In genomic region chrX:139448996-139449395, GRCh38 we compare ENCODE assay signal across 35 cellular contexts.
A peak's percentile ranks its signal among the peaks of the same experiment; 100 is the strongest.
DNase-seq lines count a peak whose midpoint lies in the region; FAIRE-seq and TF ChIP-seq lines count a peak whose summit lies in the region.
"Had no signal": no experiment of that assay in that cellular context is flagged by ENCODE, and none has a peak within 500 bp of the region (broad histone marks: within the 10 kb centered on the region; RNA-seq: fewer than 3 reads in every experiment).

No MANE protein-coding gene starts in this region.

- no peak for TF ChIP-seq CTCF in MCF 10A (IDR thresholded peaks at IDR 0.05; ENCODE audit: unreplicated experiment)
- no peak for TF ChIP-seq CTCF in mammary epithelial cell (conservative IDR thresholded peaks at IDR 0.05 in 1 of 2, IDR thresholded peaks at IDR 0.05 in 1 of 2; ENCODE audit: extremely low read depth in 1 of 2, insufficient read depth in 1 of 2, low read depth in 1 of 2, low read length in 2 of 2)
- TF ChIP-seq CTCF in astrocyte (IDR thresholded peaks at IDR 0.05; ENCODE audit: insufficient read depth, low read depth, low read length): no peak
- TF ChIP-seq CTCF in foreskin fibroblast (IDR thresholded peaks at IDR 0.05; ENCODE audit: low read depth, low read length): no peak
- no peak for TF ChIP-seq CTCF in chondrocyte (IDR thresholded peaks at IDR 0.05)

- H3K9ac ChIP-seq in mammary epithelial cell (ENCODE audit: insufficient read depth, low read length) (no peak overlapping the region), astrocyte (ENCODE audit: low read length) (no peak overlapping the region)

- H3K36me3 Mint-ChIP-seq in MCF 10A (ENCODE audit: insufficient read depth, unreplicated experiment) (no peaks in the 10 kb centered on the region), astrocyte (ENCODE audit: low read depth, unreplicated experiment) (no peaks in the 10 kb centered on the region), chondrocyte (ENCODE audit: low read depth) (no peaks in the 10 kb centered on the region)
- H3K36me3 Mint-ChIP-seq: activated naive CD4-positive, alpha-beta T cell treated with anti-CD3 and anti-CD28 coated beads, Interleukin-2, amount 50 U/mL, for 72 hours; stimulated activated naive B cell treated with anti-CD40 and anti-IgM and Interleukin-4, amounts not matched to agents 10 μg/mL and 1 μg/mL and 100 μg/mL, for 72 hours; type B pancreatic cell; WTC11 had no signal

- DNase-seq in MCF 10A (ENCODE audit: unreplicated experiment) (peak; percentile 27), mammary epithelial cell (no peak), astrocyte (ENCODE audit: low read depth) (peak; percentile 33), foreskin fibroblast (peak; percentile 1 to 14), GM19240 (ENCODE audit: insufficient read length, low spot score) (no peak), chondrocyte (ENCODE audit: low spot score) (no peak), NCI-H187 (lab: John Stamatoyannopoulos, UW) (no peak), NCI-H524 treated with DMSO at 0.1 percent for 48 hours (lab: John Stamatoyannopoulos, UW) (no peak)
- DNase-seq: activated CD4-positive, alpha-beta T cell treated with anti-CD3 and anti-CD28 coated beads, Interleukin-2, amount 10 ng/mL, durations not matched to agents 7 days and 5 days; amygdala; CD4-positive, alpha-beta T cell; cortex of kidney; effector memory CD4-positive, alpha-beta T cell; erythroblast; KG1; mucosa of descending colon; NCI-H1436; NCI-H2081 treated with DMSO at 0.1 percent for 48 hours; NCI-H226; NCI-H69; ovary; stimulated activated naive B cell treated with anti-CD40 and anti-IgM and Interleukin-4, amounts not matched to agents 10 μg/mL and 1 μg/mL and 100 μg/mL, for 72 hours; substantia nigra had no signal

- peaks cover 12% of the 10 kb centered on the region for H3K9me3 Mint-ChIP-seq in MCF 10A (ENCODE audit: unreplicated experiment)
- H3K9me3 Mint-ChIP-seq in astrocyte (ENCODE audit: unreplicated experiment): no peaks in the 10 kb centered on the region
- peaks cover 24% of the 10 kb centered on the region for H3K9me3 Mint-ChIP-seq in chondrocyte (ENCODE audit: low read depth)
- H3K9me3 Mint-ChIP-seq: activated CD4-positive, alpha-beta T cell treated with anti-CD3 and anti-CD28 coated beads, Interleukin-2, amount 10 ng/mL, durations not matched to agents 7 days and 5 days; activated naive CD4-positive, alpha-beta T cell treated with anti-CD3 and anti-CD28 coated beads, Interleukin-2, amount 50 U/mL, for 72 hours had no signal

- H2AFZ ChIP-seq in mammary epithelial cell (ENCODE audit: low read depth, low read length) (no peak overlapping the region), astrocyte (ENCODE audit: low read depth, low read length) (no peak overlapping the region)

- no peaks in the 10 kb centered on the region for H3K79me2 ChIP-seq in mammary epithelial cell (ENCODE audit: insufficient read depth, low read length)
- no peaks in the 10 kb centered on the region for H3K79me2 ChIP-seq in astrocyte (ENCODE audit: insufficient read depth, low read length)

- H4K20me1 ChIP-seq in mammary epithelial cell (ENCODE audit: insufficient read depth, low read length): no peaks in the 10 kb centered on the region
- no peaks in the 10 kb centered on the region for H4K20me1 ChIP-seq in astrocyte (ENCODE audit: insufficient read depth, low read length)

- peak; percentile 96 for FAIRE-seq in astrocyte (lab: Jason Lieb, UNC)
- FAIRE-seq: frontal cortex, GM12891, H54 had no signal

- in situ Hi-C loops in mammary epithelial cell (cut with MboI; ENCODE audit: low sequenced_read_pairs in 2 of 2): no loop called here

- peak overlapping the region; percentile 15 for H3K4me3 Mint-ChIP-seq in MCF 10A (ENCODE audit: unreplicated experiment)
- peak overlapping the region; percentile 20 for H3K4me3 Mint-ChIP-seq in astrocyte (ENCODE audit: unreplicated experiment)
- H3K4me3 Mint-ChIP-seq in chondrocyte (ENCODE audit: unreplicated experiment): no peak overlapping the region
- H3K4me3 Mint-ChIP-seq: activated CD4-positive, alpha-beta T cell treated with anti-CD3 and anti-CD28 coated beads, Interleukin-2, amount 10 ng/mL, durations not matched to agents 7 days and 5 days; CD4-positive, alpha-beta T cell; nephron; stimulated activated naive B cell treated with anti-CD40 and anti-IgM and Interleukin-4, amounts not matched to agents 10 μg/mL and 1 μg/mL and 100 μg/mL, for 72 hours; type B pancreatic cell; WTC11 had no signal

- POLR2A ChIA-PET in MCF 10A (lab: Yijun Ruan, JAX): interaction anchor here (0.6 to 0.7 kb wide), 3 partner anchors 29 to 1442 kb away, joined by 3 read pairs; no protein-coding TSS in a partner anchor

- H3K4me1 Mint-ChIP-seq in MCF 10A (ENCODE audit: insufficient read depth, unreplicated experiment) (peaks cover 12% of the 10 kb centered on the region), astrocyte (ENCODE audit: low read depth, unreplicated experiment) (peaks cover 11% of the 10 kb centered on the region), chondrocyte (ENCODE audit: low read depth) (no peaks in the 10 kb centered on the region)
- H3K4me1 Mint-ChIP-seq: activated CD4-positive, alpha-beta T cell treated with anti-CD3 and anti-CD28 coated beads, Interleukin-2, amount 10 ng/mL, durations not matched to agents 7 days and 5 days; nephron; stimulated activated naive B cell treated with anti-CD40 and anti-IgM and Interleukin-4, amounts not matched to agents 10 μg/mL and 1 μg/mL and 100 μg/mL, for 72 hours; WTC11 had no signal

- H3K27ac Mint-ChIP-seq in MCF 10A (ENCODE audit: low read depth, unreplicated experiment) (peak overlapping the region; percentile 54), astrocyte (ENCODE audit: unreplicated experiment) (no peak overlapping the region), chondrocyte (ENCODE audit: unreplicated experiment) (no peak overlapping the region)
- H3K27ac Mint-ChIP-seq: activated CD4-positive, alpha-beta T cell treated with anti-CD3 and anti-CD28 coated beads, Interleukin-2, amount 10 ng/mL, durations not matched to agents 7 days and 5 days; activated naive CD4-positive, alpha-beta T cell treated with anti-CD3 and anti-CD28 coated beads, Interleukin-2, amount 50 U/mL, for 72 hours; CD4-positive, alpha-beta T cell; nephron; stimulated activated naive B cell treated with anti-CD40 and anti-IgM and Interleukin-4, amounts not matched to agents 10 μg/mL and 1 μg/mL and 100 μg/mL, for 72 hours; type B pancreatic cell; WTC11 had no signal

- no peaks in the 10 kb centered on the region for H3K27me3 ChIP-seq in mammary epithelial cell (ENCODE audit: insufficient read depth, low read length)
- no peaks in the 10 kb centered on the region for H3K27me3 ChIP-seq in astrocyte (ENCODE audit: insufficient read depth, low read length)
- H3K27me3 ChIP-seq: cardiac muscle cell, ovary had no signal

- H3K4me3 ChIP-seq in mammary epithelial cell (replicated peaks in 1 of 3; ENCODE audit: insufficient read depth in 1 of 3, low read depth in 2 of 3, low read length in 3 of 3): no peak overlapping the region
- no peak overlapping the region for H3K4me3 ChIP-seq in astrocyte (ENCODE audit: insufficient read depth, low read depth, low read length)
- no peak overlapping the region for H3K4me3 ChIP-seq in foreskin fibroblast (ENCODE audit: low read depth in 1 of 2, low read length in 2 of 2)
- H3K4me3 ChIP-seq: cardiac muscle cell, mucosa of descending colon, ovary, SK-N-MC, skin epidermis had no signal

- 3% methylated on average over 2 of the region's 2 CpGs for WGBS in mammary epithelial cell (ENCODE audit: low coverage, missing lambda C conversion rate)

- dilution Hi-C loops in mammary epithelial cell (cut with HindIII; ENCODE audit: low sequenced_read_pairs): no loop called here

- H3K4me2 ChIP-seq in mammary epithelial cell (ENCODE audit: insufficient read depth, low read depth, low read length): no peak overlapping the region
- no peak overlapping the region for H3K4me2 ChIP-seq in astrocyte (ENCODE audit: low read length)

- CTCF ChIA-PET in MCF 10A (lab: Yijun Ruan, JAX): no interaction called here
- CTCF ChIA-PET in mammary epithelial cell (lab: Charles Lee; ENCODE audit: low non-redundant PET): interaction anchor here (0.7 kb wide), 1 partner anchor 729 kb away, joined by 6 read pairs; no protein-coding TSS in a partner anchor

- no peak overlapping the region for H3K27ac ChIP-seq in mammary epithelial cell (ENCODE audit: insufficient read depth, low read depth, low read length)
- H3K27ac ChIP-seq in astrocyte (ENCODE audit: low read depth, low read length): no peak overlapping the region
- H3K27ac ChIP-seq: 22Rv1, cardiac muscle cell, HL-60, ovary, SK-N-MC, skin epidermis had no signal

- H3K4me1 ChIP-seq in mammary epithelial cell (ENCODE audit: insufficient read depth, low read length) (no peaks in the 10 kb centered on the region), astrocyte (ENCODE audit: insufficient read depth, low read length) (no peaks in the 10 kb centered on the region)

- intact Hi-C loops in MCF 10A (cut with micrococcal nuclease): no loop called here
- intact Hi-C loops in mammary epithelial cell (cut with micrococcal nuclease): no loop called here

- BruUV-seq in MCF 10A (replicated peaks; lab: Mats Ljungman, UMichigan) (no TSS peak), mammary epithelial cell (replicated peaks; lab: Mats Ljungman, UMichigan) (no TSS peak)

- H3K36me3 ChIP-seq in mammary epithelial cell (ENCODE audit: insufficient read depth, low read length): no peaks in the 10 kb centered on the region
- no peaks in the 10 kb centered on the region for H3K36me3 ChIP-seq in astrocyte (ENCODE audit: insufficient read depth, low read length)
- H3K36me3 ChIP-seq: cardiac muscle cell, ovary had no signal

- H3K9me3 ChIP-seq in mammary epithelial cell (replicated peaks; ENCODE audit: insufficient read depth, low read length): peaks cover 5% of the 10 kb centered on the region
- no peaks in the 10 kb centered on the region for H3K9me3 ChIP-seq in astrocyte (ENCODE audit: insufficient read depth, low read depth, low read length)
- H3K9me3 ChIP-seq: mucosa of descending colon, ovary had no signal

- no peaks in the 10 kb centered on the region for H3K27me3 Mint-ChIP-seq in MCF 10A (ENCODE audit: insufficient read depth, unreplicated experiment)
- H3K27me3 Mint-ChIP-seq in astrocyte (ENCODE audit: low read depth, unreplicated experiment): no peaks in the 10 kb centered on the region
- no peaks in the 10 kb centered on the region for H3K27me3 Mint-ChIP-seq in chondrocyte (ENCODE audit: low read depth)
- H3K27me3 Mint-ChIP-seq: activated CD4-positive, alpha-beta T cell treated with anti-CD3 and anti-CD28 coated beads, Interleukin-2, amount 10 ng/mL, durations not matched to agents 7 days and 5 days; CD4-positive, alpha-beta T cell; stimulated activated naive B cell treated with anti-CD40 and anti-IgM and Interleukin-4, amounts not matched to agents 10 μg/mL and 1 μg/mL and 100 μg/mL, for 72 hours; type B pancreatic cell had no signal

Comparison
In these comparisons a context has a peak if more than half of its experiments do, and no peak if none do; other contexts are left out.
1. DNase-seq: peak in MCF 10A (single experiment), astrocyte (single experiment) and foreskin fibroblast (2 of 2); none in mammary epithelial cell (single experiment), GM19240 (single experiment), chondrocyte (single experiment), NCI-H187 (0 of 2) and NCI-H524 treated with DMSO at 0.1 percent for 48 hours (single experiment).